1 cellular context compared by ENCODE assay signal in the genomic region with DNA sequence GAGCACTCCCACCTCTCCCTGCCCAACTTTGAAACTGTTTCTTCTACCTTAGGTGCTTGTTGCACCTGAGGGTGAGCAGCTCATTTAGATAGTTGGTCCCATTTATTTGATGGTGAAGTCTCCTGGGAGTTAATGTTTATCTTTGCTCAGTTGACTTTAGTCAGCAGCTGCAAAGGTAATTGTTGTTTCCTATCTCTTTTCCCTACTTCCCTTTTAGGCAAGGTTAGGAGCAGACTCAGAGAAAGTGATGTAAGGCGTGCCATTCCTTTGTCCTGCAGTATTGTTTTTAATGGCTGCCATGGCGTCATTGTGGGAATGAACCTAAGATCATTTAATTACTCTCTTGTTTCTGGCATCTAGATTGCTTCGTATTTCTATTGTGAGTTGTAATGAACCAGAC.
TF ChIP-seq lines count a peak whose summit lies in the region.

No MANE protein-coding gene starts in this region.

TF ChIP-seq in K562, 482 proteins besides CTCF, POLR2A, EP300 and RAD21 (continued from another document):
- TF ChIP-seq SMARCB1 (IDR thresholded peaks at IDR 0.05; ENCODE audit: insufficient read length, low read depth), result no peak
